22 cellular contexts compared by ENCODE assay signal in the genomic region with DNA sequence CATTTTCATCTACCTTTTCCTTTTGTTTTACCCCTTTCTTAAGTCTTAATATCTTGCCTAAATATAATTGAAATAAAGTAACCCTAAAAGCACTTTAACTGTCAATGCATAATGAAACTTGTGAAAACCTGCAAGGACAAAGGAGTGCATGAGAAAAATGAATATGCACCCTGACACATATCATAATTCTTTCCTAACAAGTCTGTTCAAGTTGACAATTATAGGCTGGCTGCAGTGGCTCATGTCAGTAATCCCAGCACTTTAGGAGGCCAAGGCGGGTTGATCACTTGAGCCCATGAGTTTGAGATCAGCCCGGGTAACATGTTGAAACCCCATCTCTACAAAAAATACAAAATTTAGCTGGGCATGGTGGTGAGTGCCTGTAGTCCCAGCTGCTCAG.
DNase-seq lines count a peak whose midpoint lies in the region; ATAC-seq, FAIRE-seq and TF ChIP-seq lines count a peak whose summit lies in the region.
"Had no signal": no experiment of that assay in that cellular context is flagged by ENCODE, and none has a peak within 500 bp of the region (broad histone marks: within the 10 kb centered on the region; RNA-seq: fewer than 3 reads in every experiment).

No MANE protein-coding gene starts in this region.

- peak overlapping the region; percentile 25 for H3K27ac ChIP-seq in RWPE2 (ENCODE audit: poor library complexity, severe bottlenecking)
- H3K27ac ChIP-seq in keratinocyte (ENCODE audit: control insufficient read depth, insufficient read depth, low read length), result peak overlapping the region; percentile 73
- H3K27ac ChIP-seq: BLaER1 treated with 17β-estradiol and CSF1 and Interleukin-3, amounts not matched to agents 10 nM and 100 nM had no signal

- H3K27ac Mint-ChIP-seq in Calu3 (ENCODE audit: unreplicated experiment) (peak overlapping the region; percentile 11), Caco-2 (ENCODE audit: unreplicated experiment) (no peak overlapping the region)
- no peak overlapping the region for H3K27ac Mint-ChIP-seq in naive thymus-derived CD8-positive, alpha-beta T cell
- H3K27ac Mint-ChIP-seq: CD4-positive, alpha-beta memory T cell; IgD-negative memory B cell had no signal

- DNase-seq in Calu3 (no peak), NCI-H1105 (lab: John Stamatoyannopoulos, UW) (peak; percentile 48), RWPE2 (ENCODE audit: low spot score) (no peak), keratinocyte (ENCODE audit: low read depth, low spot score) (peak; percentile 35), Caco-2 (no peak)
- DNase-seq in naive thymus-derived CD8-positive, alpha-beta T cell, result no peak
- DNase-seq: CD4-positive, alpha-beta memory T cell; DMS153; MV-4-11; NCI-H1436; NCI-H187 treated with DMSO at 0.1 percent for 48 hours; NCI-H2107; NCI-H2227 treated with DMSO at 0.1 percent for 48 hours; NCI-H510A; NCI-H748 treated with DMSO at 0.1 percent for 48 hours; Right ventricle myocardium superior had no signal

- peaks cover 17% of the 10 kb centered on the region for H3K4me1 ChIP-seq in RWPE2 (ENCODE audit: insufficient read depth, poor library complexity, severe bottlenecking)
- H3K4me1 ChIP-seq in keratinocyte (ENCODE audit: control insufficient read depth, extremely low read depth, insufficient read depth, low read length), result peaks cover 20% of the 10 kb centered on the region
- no peaks in the 10 kb centered on the region for H3K4me1 ChIP-seq in Caco-2
- H3K4me1 ChIP-seq: BLaER1 treated with 17β-estradiol and CSF1 and Interleukin-3, amounts not matched to agents 10 nM and 100 nM had no signal

- no peak overlapping the region for H3K4me3 ChIP-seq in RWPE2 (ENCODE audit: severe bottlenecking)
- no peak overlapping the region for H3K4me3 ChIP-seq in keratinocyte (ENCODE audit: control insufficient read depth in 2 of 3, extremely low read depth in 1 of 3, insufficient read depth in 2 of 3, low read depth in 1 of 3, low read length in 3 of 3)
- no peak overlapping the region for H3K4me3 ChIP-seq in Caco-2 (ENCODE audit: low read depth, low read length)
- H3K4me3 ChIP-seq: BLaER1 treated with 17β-estradiol and CSF1 and Interleukin-3, amounts not matched to agents 10 nM and 100 nM had no signal

- H4K20me1 ChIP-seq in keratinocyte (ENCODE audit: control insufficient read depth, extremely low read depth, insufficient read depth, low read length), result no peaks in the 10 kb centered on the region
- H4K20me1 ChIP-seq: BLaER1 treated with 17β-estradiol and CSF1 and Interleukin-3, amounts not matched to agents 10 nM and 100 nM had no signal

- H3K9me3 ChIP-seq in RWPE2 (ENCODE audit: severe bottlenecking), result no peaks in the 10 kb centered on the region
- no peaks in the 10 kb centered on the region for H3K9me3 ChIP-seq in keratinocyte (ENCODE audit: control insufficient read depth, low read depth, low read length)
- no peaks in the 10 kb centered on the region; the same call in 1 of the 2 replicates for H3K9me3 ChIP-seq in Caco-2

- no peaks in the 10 kb centered on the region for H3K9me1 ChIP-seq in keratinocyte (ENCODE audit: control insufficient read depth, extremely low read depth, insufficient read depth, low read length)

- peaks cover 3% of the 10 kb centered on the region for H3K79me2 ChIP-seq in keratinocyte (ENCODE audit: control insufficient read depth, insufficient read depth, low read length)

- H2AFZ ChIP-seq in keratinocyte (ENCODE audit: control insufficient read depth, low read length), result no peak overlapping the region

- H3K4me1 Mint-ChIP-seq in Calu3 (ENCODE audit: low read depth, unreplicated experiment), result peaks cover 11% of the 10 kb centered on the region
- no peaks in the 10 kb centered on the region for H3K4me1 Mint-ChIP-seq in naive thymus-derived CD8-positive, alpha-beta T cell
- H3K4me1 Mint-ChIP-seq in Caco-2 (ENCODE audit: low read depth, unreplicated experiment), result no peaks in the 10 kb centered on the region
- H3K4me1 Mint-ChIP-seq: CD4-positive, alpha-beta memory T cell; IgD-negative memory B cell had no signal

- no TSS peak for BruUV-seq in Calu3 (replicated peaks; lab: Mats Ljungman, UMichigan)
- no TSS peak for BruUV-seq in Caco-2 (replicated peaks; lab: Mats Ljungman, UMichigan)

- CTCF ChIA-PET in Calu3 (lab: Charles Lee), result interaction anchor here (1.6 kb wide), 1 partner anchor 35 kb away, joined by 5 read pairs; no protein-coding TSS in a partner anchor
- CTCF ChIA-PET in Caco-2 (lab: Charles Lee), result no interaction called here

- intact Hi-C loops in Calu3 (cut with micrococcal nuclease; ENCODE audit: unreplicated experiment) (no loop called here), Caco-2 (cut with micrococcal nuclease; ENCODE audit: unreplicated experiment) (no loop called here)

- H3K27me3 ChIP-seq in RWPE2 (ENCODE audit: insufficient read depth, poor library complexity, severe bottlenecking) (no peaks in the 10 kb centered on the region), keratinocyte (ENCODE audit: control insufficient read depth, extremely low read depth, insufficient read depth, low read length) (no peaks in the 10 kb centered on the region), Caco-2 (replicated peaks; ENCODE audit: control insufficient read depth, insufficient read depth, low read length) (no peaks in the 10 kb centered on the region)
- H3K27me3 ChIP-seq: BLaER1 treated with 17β-estradiol and CSF1 and Interleukin-3, amounts not matched to agents 10 nM and 100 nM had no signal

- ATAC-seq in RWPE2 (ENCODE audit: low read depth) (peak; percentile 56; the same call in 2 of the 3 replicates), HG03280 (IDR thresholded peaks at IDR 0.05; ENCODE audit: unreplicated experiment) (no peak)
- no peak for ATAC-seq in naive thymus-derived CD8-positive, alpha-beta T cell

- POLR2A ChIA-PET in naive thymus-derived CD8-positive, alpha-beta T cell (lab: Charles Lee), result no interaction called here
- POLR2A ChIA-PET in Caco-2 (lab: Charles Lee), result no interaction called here

- dilution Hi-C loops in keratinocyte (cut with MboI; ENCODE audit: extremely low pct_ligation_motif_present, low sequenced_read_pairs), result no loop called here

- H3K36me3 Mint-ChIP-seq in Calu3 (ENCODE audit: insufficient read depth, unreplicated experiment) (peaks cover 44% of the 10 kb centered on the region), Caco-2 (ENCODE audit: insufficient read depth, unreplicated experiment) (peaks cover 25% of the 10 kb centered on the region)
- H3K36me3 Mint-ChIP-seq in naive thymus-derived CD8-positive, alpha-beta T cell, result peaks cover 0 to 2% (median 0%) of the 10 kb centered on the region in 3 donors
- H3K36me3 Mint-ChIP-seq: CD4-positive, alpha-beta memory T cell had no signal

- FAIRE-seq in keratinocyte (lab: Jason Lieb, UNC), result peak; percentile 91
- FAIRE-seq: GM12892, GM18507, RCC 7860 had no signal

- H3K36me3 ChIP-seq in RWPE2 (ENCODE audit: low read depth) (peaks cover 52% of the 10 kb centered on the region), keratinocyte (ENCODE audit: control insufficient read depth in 2 of 2, extremely low read depth in 1 of 2, insufficient read depth in 2 of 2, low read length in 2 of 2) (no peaks in the 10 kb centered on the region), Caco-2 (ENCODE audit: control insufficient read depth, insufficient read depth, low read length) (no peaks in the 10 kb centered on the region)

- H3K9me3 Mint-ChIP-seq in Calu3 (ENCODE audit: low read depth, unreplicated experiment) (no peaks in the 10 kb centered on the region), Caco-2 (ENCODE audit: unreplicated experiment) (peaks cover 5% of the 10 kb centered on the region)
- H3K9me3 Mint-ChIP-seq in naive thymus-derived CD8-positive, alpha-beta T cell, result peaks cover 0 to 6% (median 3%) of the 10 kb centered on the region in 9 donors

- TF ChIP-seq CTCF in Calu3 (IDR thresholded peaks at IDR 0.05; ENCODE audit: unreplicated experiment) (no peak), RWPE2 (IDR thresholded peaks at IDR 0.05; ENCODE audit: poor library complexity, severe bottlenecking) (no peak), keratinocyte (optimal IDR thresholded peaks at IDR 0.05 in 1 of 3, IDR thresholded peaks at IDR 0.05 in 1 of 3, conservative IDR thresholded peaks at IDR 0.05 in 1 of 3; ENCODE audit: extremely low read depth in 1 of 3, insufficient read depth in 2 of 3, low read length in 3 of 3) (no peak), Caco-2 (IDR thresholded peaks at IDR 0.05; ENCODE audit: insufficient read depth in 1 of 2, low read depth in 1 of 2, low read length in 1 of 2, severe bottlenecking in 1 of 2, unreplicated experiment in 1 of 2) (no peak)

- H3K27me3 Mint-ChIP-seq in Calu3 (ENCODE audit: unreplicated experiment), result no peaks in the 10 kb centered on the region
- peaks cover 0 to 4% (median 0%) of the 10 kb centered on the region in 5 donors for H3K27me3 Mint-ChIP-seq in naive thymus-derived CD8-positive, alpha-beta T cell
- H3K27me3 Mint-ChIP-seq in Caco-2 (ENCODE audit: insufficient read depth, unreplicated experiment), result no peaks in the 10 kb centered on the region
- H3K27me3 Mint-ChIP-seq: IgD-negative memory B cell had no signal

- H3K4me3 Mint-ChIP-seq in Calu3 (ENCODE audit: low read depth, unreplicated experiment), result no peak overlapping the region
- H3K4me3 Mint-ChIP-seq in naive thymus-derived CD8-positive, alpha-beta T cell, result no peak overlapping the region
- no peak overlapping the region for H3K4me3 Mint-ChIP-seq in Caco-2 (ENCODE audit: unreplicated experiment)
- H3K4me3 Mint-ChIP-seq: CD4-positive, alpha-beta memory T cell; IgD-negative memory B cell had no signal

- H3K9ac ChIP-seq in keratinocyte (ENCODE audit: control insufficient read depth, extremely low read depth, insufficient read depth, low read length), result peak overlapping the region; percentile 47
- H3K9ac ChIP-seq: BLaER1 treated with 17β-estradiol and CSF1 and Interleukin-3, amounts not matched to agents 10 nM and 100 nM had no signal

- H3K4me2 ChIP-seq in keratinocyte (ENCODE audit: control insufficient read depth, extremely low read depth, insufficient read depth, low read depth, low read length), result peak overlapping the region; percentile 11
- H3K4me2 ChIP-seq: BLaER1 treated with 17β-estradiol and CSF1 and Interleukin-3, amounts not matched to agents 10 nM and 100 nM had no signal

Comparison
In these comparisons a context has a peak if more than half of its experiments do, and no peak if none do; other contexts are left out.
1. DNase-seq: peak in NCI-H1105 (single experiment) and keratinocyte (single experiment); none in Calu3 (single experiment), RWPE2 (single experiment), naive thymus-derived CD8-positive, alpha-beta T cell (0 of 10) and Caco-2 (0 of 2).